In genomic region chr11:93922830-93923229, GRCh38 we compare ENCODE assay signal across 1 cellular context.
TF ChIP-seq lines count a peak whose summit lies in the region.

No MANE protein-coding gene starts in this region.

TF ChIP-seq in HepG2, 621 proteins besides CTCF, POLR2A, EP300 and RAD21 (continued from another document and continues in another):
- TF ChIP-seq ZBTB40 (IDR thresholded peaks at IDR 0.05) (no peak), ZBTB40 (CRISPR knock-in tag; IDR thresholded peaks at IDR 0.05) (no peak), XBP1 (CRISPR knock-in tag; IDR thresholded peaks at IDR 0.05) (no peak), ZBTB2 (CRISPR knock-in tag; IDR thresholded peaks at IDR 0.05; ENCODE audit: low read depth) (no peak), ZNF737 (CRISPR knock-in tag; IDR thresholded peaks at IDR 0.05; ENCODE audit: borderline replicate concordance) (no peak), ZNF720 (CRISPR knock-in tag; IDR thresholded peaks at IDR 0.05) (no peak), ZNF10 (CRISPR knock-in tag; IDR thresholded peaks at IDR 0.05; ENCODE audit: borderline replicate concordance, low read depth) (no peak), PHF8 (CRISPR knock-in tag; IDR thresholded peaks at IDR 0.05) (no peak), ZNF639 (CRISPR knock-in tag; conservative IDR thresholded peaks at IDR 0.05) (no peak), NR2F2 (IDR thresholded peaks at IDR 0.05; ENCODE audit: borderline replicate concordance, low read depth) (no peak), ZNF574 (CRISPR knock-in tag; IDR thresholded peaks at IDR 0.05) (peak; percentile 46; the same call in 1 of the 2 replicates), HDAC1 (CRISPR knock-in tag; IDR thresholded peaks at IDR 0.05) (no peak; the same call in 1 of the 2 replicates), ZNF33A (CRISPR knock-in tag; IDR thresholded peaks at IDR 0.05; ENCODE audit: borderline replicate concordance) (no peak), ARHGAP35 (CRISPR knock-in tag; IDR thresholded peaks at IDR 0.05; ENCODE audit: borderline replicate concordance) (no peak), MNT (IDR thresholded peaks at IDR 0.05) (peak; percentile 40; the same call in 1 of the 2 replicates), HNF4G (IDR thresholded peaks at IDR 0.05; ENCODE audit: borderline replicate concordance, low read depth, low read length) (no peak), HNF4G (CRISPR knock-in tag; IDR thresholded peaks at IDR 0.05; ENCODE audit: borderline replicate concordance, low read depth) (no peak), ZMYM3 (CRISPR knock-in tag; IDR thresholded peaks at IDR 0.05) (no peak), ZFP37 (CRISPR knock-in tag; IDR thresholded peaks at IDR 0.05; ENCODE audit: borderline replicate concordance) (no peak), HIVEP1 (CRISPR knock-in tag; IDR thresholded peaks at IDR 0.05) (no peak), EZH2 (conservative IDR thresholded peaks at IDR 0.05; ENCODE audit: low read depth, low read length) (no peak), GFI1 (CRISPR knock-in tag; IDR thresholded peaks at IDR 0.05; ENCODE audit: borderline replicate concordance) (no peak), NCOA2 (CRISPR knock-in tag; IDR thresholded peaks at IDR 0.05) (peak; percentile 45; the same call in 1 of the 2 replicates), CREB1 (IDR thresholded peaks at IDR 0.05) (no peak), CREB1 (CRISPR knock-in tag; IDR thresholded peaks at IDR 0.05) (no peak), ZNF816 (CRISPR knock-in tag; IDR thresholded peaks at IDR 0.05; ENCODE audit: borderline replicate concordance) (0 out of 2 replicates have a peak, but pooled peaks have one; percentile 23), ZNF124 (CRISPR knock-in tag; IDR thresholded peaks at IDR 0.05) (0 out of 2 replicates have a peak, but pooled peaks have one; percentile 32), AGO2 (optimal IDR thresholded peaks at IDR 0.05; ENCODE audit: low read depth, low read length) (no peak), ATF1 (CRISPR knock-in tag; IDR thresholded peaks at IDR 0.05) (0 out of 2 replicates have a peak, but pooled peaks have one; percentile 38), ZNF674 (CRISPR knock-in tag; IDR thresholded peaks at IDR 0.05; ENCODE audit: low read depth) (no peak)
- TF ChIP-seq, protein P1, sequence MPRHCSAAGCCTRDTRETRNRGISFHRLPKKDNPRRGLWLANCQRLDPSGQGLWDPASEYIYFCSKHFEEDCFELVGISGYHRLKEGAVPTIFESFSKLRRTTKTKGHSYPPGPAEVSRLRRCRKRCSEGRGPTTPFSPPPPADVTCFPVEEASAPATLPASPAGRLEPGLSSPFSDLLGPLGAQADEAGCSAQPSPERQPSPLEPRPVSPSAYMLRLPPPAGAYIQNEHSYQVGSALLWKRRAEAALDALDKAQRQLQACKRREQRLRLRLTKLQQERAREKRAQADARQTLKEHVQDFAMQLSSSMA (CRISPR knock-in tag; IDR thresholded peaks at IDR 0.05) = no peak
- TF ChIP-seq, protein P2, sequence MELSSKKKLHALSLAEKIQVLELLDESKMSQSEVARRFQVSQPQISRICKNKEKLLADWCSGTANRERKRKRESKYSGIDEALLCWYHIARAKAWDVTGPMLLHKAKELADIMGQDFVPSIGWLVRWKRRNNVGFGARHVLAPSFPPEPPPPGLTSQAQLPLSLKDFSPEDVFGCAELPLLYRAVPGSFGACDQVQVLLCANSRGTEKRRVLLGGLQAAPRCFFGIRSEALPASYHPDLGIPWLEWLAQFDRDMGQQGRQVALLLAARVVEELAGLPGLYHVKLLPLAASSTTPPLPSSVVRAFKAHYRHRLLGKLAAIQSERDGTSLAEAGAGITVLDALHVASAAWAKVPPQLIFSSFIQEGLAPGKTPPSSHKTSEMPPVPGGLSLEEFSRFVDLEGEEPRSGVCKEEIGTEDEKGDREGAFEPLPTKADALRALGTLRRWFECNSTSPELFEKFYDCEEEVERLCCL (CRISPR knock-in tag; IDR thresholded peaks at IDR 0.05; ENCODE audit: borderline replicate concordance) = no peak
- TF ChIP-seq, protein P3, sequence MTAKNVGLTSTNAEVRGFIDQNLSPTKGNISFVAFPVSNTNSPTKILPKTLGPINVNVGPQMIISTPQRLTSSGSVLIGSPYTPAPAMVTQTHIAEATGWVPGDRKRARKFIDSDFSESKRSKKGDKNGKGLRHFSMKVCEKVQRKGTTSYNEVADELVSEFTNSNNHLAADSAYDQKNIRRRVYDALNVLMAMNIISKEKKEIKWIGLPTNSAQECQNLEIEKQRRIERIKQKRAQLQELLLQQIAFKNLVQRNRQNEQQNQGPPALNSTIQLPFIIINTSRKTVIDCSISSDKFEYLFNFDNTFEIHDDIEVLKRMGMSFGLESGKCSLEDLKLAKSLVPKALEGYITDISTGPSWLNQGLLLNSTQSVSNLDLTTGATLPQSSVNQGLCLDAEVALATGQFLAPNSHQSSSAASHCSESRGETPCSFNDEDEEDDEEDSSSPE (CRISPR knock-in tag; IDR thresholded peaks at IDR 0.05) = 0 out of 2 replicates have a peak, but pooled peaks have one; percentile 25
- TF ChIP-seq, protein P4, sequence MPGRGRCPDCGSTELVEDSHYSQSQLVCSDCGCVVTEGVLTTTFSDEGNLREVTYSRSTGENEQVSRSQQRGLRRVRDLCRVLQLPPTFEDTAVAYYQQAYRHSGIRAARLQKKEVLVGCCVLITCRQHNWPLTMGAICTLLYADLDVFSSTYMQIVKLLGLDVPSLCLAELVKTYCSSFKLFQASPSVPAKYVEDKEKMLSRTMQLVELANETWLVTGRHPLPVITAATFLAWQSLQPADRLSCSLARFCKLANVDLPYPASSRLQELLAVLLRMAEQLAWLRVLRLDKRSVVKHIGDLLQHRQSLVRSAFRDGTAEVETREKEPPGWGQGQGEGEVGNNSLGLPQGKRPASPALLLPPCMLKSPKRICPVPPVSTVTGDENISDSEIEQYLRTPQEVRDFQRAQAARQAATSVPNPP (CRISPR knock-in tag; IDR thresholded peaks at IDR 0.05) = no peak
- TF ChIP-seq, protein P5, sequence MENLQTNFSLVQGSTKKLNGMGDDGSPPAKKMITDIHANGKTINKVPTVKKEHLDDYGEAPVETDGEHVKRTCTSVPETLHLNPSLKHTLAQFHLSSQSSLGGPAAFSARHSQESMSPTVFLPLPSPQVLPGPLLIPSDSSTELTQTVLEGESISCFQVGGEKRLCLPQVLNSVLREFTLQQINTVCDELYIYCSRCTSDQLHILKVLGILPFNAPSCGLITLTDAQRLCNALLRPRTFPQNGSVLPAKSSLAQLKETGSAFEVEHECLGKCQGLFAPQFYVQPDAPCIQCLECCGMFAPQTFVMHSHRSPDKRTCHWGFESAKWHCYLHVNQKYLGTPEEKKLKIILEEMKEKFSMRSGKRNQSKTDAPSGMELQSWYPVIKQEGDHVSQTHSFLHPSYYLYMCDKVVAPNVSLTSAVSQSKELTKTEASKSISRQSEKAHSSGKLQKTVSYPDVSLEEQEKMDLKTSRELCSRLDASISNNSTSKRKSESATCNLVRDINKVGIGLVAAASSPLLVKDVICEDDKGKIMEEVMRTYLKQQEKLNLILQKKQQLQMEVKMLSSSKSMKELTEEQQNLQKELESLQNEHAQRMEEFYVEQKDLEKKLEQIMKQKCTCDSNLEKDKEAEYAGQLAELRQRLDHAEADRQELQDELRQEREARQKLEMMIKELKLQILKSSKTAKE (CRISPR knock-in tag; IDR thresholded peaks at IDR 0.05; ENCODE audit: borderline replicate concordance) = no peak
